ENCODE assay signal across 32 cellular contexts in the genomic region with DNA sequence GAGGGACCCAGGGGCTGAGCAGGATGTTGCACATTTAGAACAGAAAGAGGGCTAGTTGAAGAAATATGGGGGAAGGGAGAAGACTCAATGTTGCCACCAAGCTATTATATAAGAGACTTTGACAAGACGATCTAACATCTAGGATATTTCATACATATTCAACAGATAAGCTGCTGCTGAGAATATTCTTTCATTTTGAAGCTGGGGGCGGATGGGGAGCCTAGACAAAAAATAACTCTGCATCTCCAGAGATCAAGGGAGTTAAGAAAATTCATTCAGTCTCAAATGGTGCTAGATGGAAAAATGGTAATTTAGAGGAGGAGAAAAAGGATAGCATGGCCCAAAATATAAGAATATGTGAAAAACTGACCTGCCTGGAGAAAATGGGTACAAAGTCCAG.
"Had no signal": no experiment of that assay in that cellular context is flagged by ENCODE, and none has a peak within 500 bp of the region (broad histone marks: within the 10 kb centered on the region; RNA-seq: fewer than 3 reads in every experiment).

No MANE protein-coding gene starts in this region.

- H3K27me3 ChIP-seq: adrenal gland, ascending aorta, body of pancreas, brain microvascular endothelial cell, breast epithelium, cardiac muscle cell had no signal

- H3K9me3 ChIP-seq: adrenal gland, ascending aorta, body of pancreas, breast epithelium had no signal

- H3K4me1 ChIP-seq: adrenal gland, ascending aorta, body of pancreas, breast epithelium had no signal

- H3K36me3 ChIP-seq: adrenal gland, ascending aorta, brain microvascular endothelial cell, breast epithelium, cardiac muscle cell had no signal

- ATAC-seq: activated naive CD4-positive, alpha-beta T cell treated with anti-CD3 and anti-CD28 coated beads, Interleukin-2, amount 50 U/mL, for 72 hours; activated naive CD8-positive, alpha-beta T cell treated with anti-CD3 and anti-CD28 coated beads, Interleukin-2, amount 50 U/mL, for 24 hours; activated T-cell treated with anti-CD3 and anti-CD28 coated beads, Interleukin-2, amount 50 U/mL, for 4 hours; activated T-cell treated with anti-CD3 and anti-CD28 coated beads, Interleukin-2, amount 50 U/mL, for 72 hours; activated T-helper 17 cell treated with anti-CD3 and anti-CD28 coated beads, Interleukin-2, amount 50 U/mL, for 72 hours; body of pancreas had no signal

- H3K27ac ChIP-seq: adrenal gland, ascending aorta, body of pancreas, brain microvascular endothelial cell, breast epithelium, cardiac muscle cell had no signal

- H3K4me3 ChIP-seq: adrenal gland, ascending aorta, body of pancreas, breast epithelium, cardiac muscle cell had no signal

- DNase-seq: activated effector memory CD4-positive, alpha-beta T cell treated with anti-CD3 and anti-CD28 coated beads, Interleukin-2, amount 50 U/mL, for 16 hours; activated effector memory CD4-positive, alpha-beta T cell treated with Interleukin-2 at 50 U/mL for 16 hours; activated gamma-delta T cell; activated gamma-delta T cell treated with Interleukin-2 at 50 U/mL for 16 hours; activated naive CD4-positive, alpha-beta T cell; activated naive CD4-positive, alpha-beta T cell treated with anti-CD3 and anti-CD28 coated beads for 36 hours; activated naive CD4-positive, alpha-beta T cell treated with anti-CD3 and anti-CD28 coated beads, Interleukin-2, amount 10 ng/mL, durations not matched to agents 7 days and 5 days; activated naive CD4-positive, alpha-beta T cell treated with anti-CD3 and anti-CD28 coated beads, Interleukin-2, amount 50 U/mL, for 16 hours; activated naive CD4-positive, alpha-beta T cell treated with Interleukin-2 at 50 U/mL for 16 hours; activated naive CD8-positive, alpha-beta T cell treated with anti-CD3 and anti-CD28 coated beads for 36 hours; activated naive CD8-positive, alpha-beta T cell treated with anti-CD3 and anti-CD28 coated beads, Interleukin-2, amount 10 ng/mL, durations not matched to agents 7 days and 5 days; activated naive CD8-positive, alpha-beta T cell treated with anti-CD3 and anti-CD28 coated beads, Interleukin-2, amount 50 U/mL, for 24 hours; activated T-cell treated with anti-CD3 and anti-CD28 coated beads for 4 hours; activated T-cell treated with anti-CD3 and anti-CD28 coated beads, Interleukin-2, amount 50 U/mL, for 1 hour; activated T-cell treated with anti-CD3 and anti-CD28 coated beads, Interleukin-2, amount 50 U/mL, for 24 hours; activated T-cell treated with anti-CD3 and anti-CD28 coated beads, Interleukin-2, amount 50 U/mL, for 4 hours; activated T-cell treated with anti-CD3 and anti-CD28 coated beads, Interleukin-2, amount 50 U/mL, for 48 hours; activated T-cell treated with anti-CD3 and anti-CD28 coated beads, Interleukin-2, amount 50 U/mL, for 72 hours; adrenal gland; amniotic stem cell; amygdala; anterior cingulate cortex; aorta; body of pancreas; brain microvascular endothelial cell; central memory CD4-positive, alpha-beta T cell; cerebellar nuclear complex had no signal
